12 cellular contexts compared by ENCODE assay signal in the genomic region with DNA sequence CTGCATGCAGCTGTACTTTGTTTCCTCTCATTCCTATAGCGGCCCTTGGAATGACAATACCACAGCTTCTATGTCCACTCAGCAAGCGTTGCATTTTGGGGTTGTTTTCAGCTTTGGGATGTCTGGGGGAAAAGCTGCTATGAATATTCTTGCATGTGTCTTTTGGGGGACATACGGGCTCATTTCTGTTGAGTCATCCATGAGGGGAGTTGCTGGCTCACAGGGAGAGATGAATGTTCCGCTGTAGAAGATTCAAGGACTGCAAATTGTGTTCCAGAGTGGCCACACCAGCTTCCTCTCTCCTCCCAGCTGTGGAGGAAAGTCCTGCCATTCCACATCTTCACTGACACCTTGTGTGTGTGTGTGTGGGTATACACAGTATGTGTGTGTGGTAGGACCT.
"Had no signal": no experiment of that assay in that cellular context is flagged by ENCODE, and none has a peak within 500 bp of the region (broad histone marks: within the 10 kb centered on the region; RNA-seq: fewer than 3 reads in every experiment).

No MANE protein-coding gene starts in this region.

- H3K27ac ChIP-seq: WERI-Rb-1 had no signal

- H3K9me3 Mint-ChIP-seq: activated CD4-positive, alpha-beta memory T cell treated with anti-CD3 and anti-CD28 coated beads, Interleukin-2, amount 10 ng/mL, durations not matched to agents 7 days and 5 days; naive B cell; stimulated activated naive B cell treated with anti-CD40 and anti-IgM and Interleukin-4, amounts not matched to agents 10 μg/mL and 1 μg/mL and 100 μg/mL, for 72 hours; T-helper 1 cell treated with Interleukin-12 subunit alpha and Interleukin-12 subunit beta and Interleukin-4 antibody, amounts not matched to agents 30 μg/mL and 1 μg/mL, for 36 hours; type B pancreatic cell had no signal

- H3K27ac Mint-ChIP-seq: activated CD4-positive, alpha-beta memory T cell treated with anti-CD3 and anti-CD28 coated beads, Interleukin-2, amount 10 ng/mL, durations not matched to agents 7 days and 5 days; naive B cell; stimulated activated naive B cell treated with anti-CD40 and anti-IgM and Interleukin-4, amounts not matched to agents 10 μg/mL and 1 μg/mL and 100 μg/mL, for 72 hours; T-helper 1 cell treated with Interleukin-12 subunit alpha and Interleukin-12 subunit beta and Interleukin-4 antibody, amounts not matched to agents 30 μg/mL and 1 μg/mL, for 36 hours; type B pancreatic cell had no signal

- H3K9me3 ChIP-seq: esophagus squamous epithelium, pancreas had no signal

- H3K27me3 Mint-ChIP-seq: naive B cell, type B pancreatic cell had no signal

- H3K27me3 ChIP-seq: esophagus squamous epithelium, pancreas had no signal

- ATAC-seq: left ventricle myocardium superior; pancreas; stimulated activated naive B cell treated with anti-CD40 and anti-IgM and Interleukin-4, amounts not matched to agents 10 μg/mL and 1 μg/mL and 100 μg/mL, for 72 hours had no signal

- H3K36me3 Mint-ChIP-seq: naive B cell; stimulated activated naive B cell treated with anti-CD40 and anti-IgM and Interleukin-4, amounts not matched to agents 10 μg/mL and 1 μg/mL and 100 μg/mL, for 72 hours; type B pancreatic cell had no signal

- H3K4me3 Mint-ChIP-seq: activated CD4-positive, alpha-beta memory T cell treated with anti-CD3 and anti-CD28 coated beads, Interleukin-2, amount 10 ng/mL, durations not matched to agents 7 days and 5 days; naive B cell; stimulated activated naive B cell treated with anti-CD40 and anti-IgM and Interleukin-4, amounts not matched to agents 10 μg/mL and 1 μg/mL and 100 μg/mL, for 72 hours; T-helper 1 cell treated with Interleukin-12 subunit alpha and Interleukin-12 subunit beta and Interleukin-4 antibody, amounts not matched to agents 30 μg/mL and 1 μg/mL, for 36 hours; type B pancreatic cell had no signal

- H3K4me1 Mint-ChIP-seq: naive B cell had no signal

- H3K4me3 ChIP-seq: esophagus squamous epithelium, pancreas had no signal

- H3K36me3 ChIP-seq: esophagus squamous epithelium, pancreas, WERI-Rb-1 had no signal

- DNase-seq: activated naive CD4-positive, alpha-beta T cell treated with Interleukin-2 at 50 U/mL for 16 hours; esophagus squamous epithelium; hippocampal formation; left ventricle myocardium superior; naive B cell; pancreas; stimulated activated CD4-positive, alpha-beta T cell treated with anti-CD3 and anti-CD28 coated beads, Interleukin-2, amount 100 ng/mL, for 48 hours; stimulated activated naive B cell treated with anti-CD40 and anti-IgM and Interleukin-4, amounts not matched to agents 10 μg/mL and 1 μg/mL and 100 μg/mL, for 72 hours; WERI-Rb-1 had no signal
